In the genomic region with DNA sequence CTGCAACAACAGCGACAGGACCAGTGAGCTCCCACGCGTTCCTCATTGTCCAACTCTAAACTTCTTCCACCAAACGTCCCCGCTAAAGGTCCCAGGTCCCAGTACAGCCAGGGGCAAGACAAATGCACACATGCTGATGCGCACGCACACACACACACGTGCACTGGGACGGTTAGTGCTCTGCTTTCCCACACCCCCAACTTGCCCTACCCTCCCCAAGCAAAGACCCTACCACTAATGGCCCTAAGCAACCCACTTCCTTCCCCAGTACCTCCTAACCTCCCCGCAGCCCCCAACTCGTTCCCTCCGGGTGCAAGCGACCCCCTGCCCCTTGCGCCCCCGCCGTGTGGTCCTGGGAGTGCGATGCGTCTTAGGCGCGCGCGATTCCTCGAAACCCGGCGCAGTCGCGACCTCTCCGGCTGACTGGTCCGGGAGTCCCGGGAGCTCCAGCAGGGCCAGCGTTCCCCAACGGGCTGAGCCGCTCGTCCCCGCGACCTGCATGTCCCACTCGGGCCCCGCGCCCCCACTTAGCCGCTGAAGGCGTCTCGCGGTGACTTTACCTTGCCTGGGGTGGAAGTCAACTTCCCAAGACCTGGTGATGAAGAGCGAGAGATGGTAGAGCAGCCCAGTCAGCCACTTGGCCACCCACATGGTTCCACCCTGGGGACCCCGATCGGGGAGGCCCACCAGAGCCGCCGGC, we compare ENCODE assay signal across 2 cellular contexts.
TF ChIP-seq lines count a peak whose summit lies in the region.

No MANE protein-coding gene starts in this region.

TF ChIP-seq in IMR-90, 13 proteins besides CTCF, POLR2A, EP300 and RAD21:
- TF ChIP-seq SMC3 (IDR thresholded peaks at IDR 0.05; ENCODE audit: low read depth, low read length), result no peak
- TF ChIP-seq MAFK (IDR thresholded peaks at IDR 0.05; ENCODE audit: low read depth, low read length), result no peak
- no peak for TF ChIP-seq FOS (IDR thresholded peaks at IDR 0.05; ENCODE audit: low read depth, low read length)
- TF ChIP-seq MAZ (IDR thresholded peaks at IDR 0.05; ENCODE audit: borderline replicate concordance, low read depth, low read length), result no peak
- no peak for TF ChIP-seq CEBPB (IDR thresholded peaks at IDR 0.05; ENCODE audit: low read depth, low read length)
- no peak for TF ChIP-seq RCOR1 (IDR thresholded peaks at IDR 0.05; ENCODE audit: insufficient replicate concordance, low read length)

TF ChIP-seq in endothelial cell of umbilical vein, 7 proteins besides CTCF, POLR2A, EP300 and RAD21:
- TF ChIP-seq FOS (IDR thresholded peaks at IDR 0.05; ENCODE audit: borderline replicate concordance, insufficient read depth, low read length) (no peak), EZH2 (IDR thresholded peaks at IDR 0.05; ENCODE audit: borderline replicate concordance, low read depth, low read length, severe bottlenecking) (peak; percentile 50), JUN (IDR thresholded peaks at IDR 0.05; ENCODE audit: borderline replicate concordance, insufficient read depth, insufficient read length, low read depth) (no peak)
TF ChIP-seq in endothelial cell of umbilical vein: peak in this region for 1.
